ENCODE assay signal across 9 cellular contexts in the genomic region with DNA sequence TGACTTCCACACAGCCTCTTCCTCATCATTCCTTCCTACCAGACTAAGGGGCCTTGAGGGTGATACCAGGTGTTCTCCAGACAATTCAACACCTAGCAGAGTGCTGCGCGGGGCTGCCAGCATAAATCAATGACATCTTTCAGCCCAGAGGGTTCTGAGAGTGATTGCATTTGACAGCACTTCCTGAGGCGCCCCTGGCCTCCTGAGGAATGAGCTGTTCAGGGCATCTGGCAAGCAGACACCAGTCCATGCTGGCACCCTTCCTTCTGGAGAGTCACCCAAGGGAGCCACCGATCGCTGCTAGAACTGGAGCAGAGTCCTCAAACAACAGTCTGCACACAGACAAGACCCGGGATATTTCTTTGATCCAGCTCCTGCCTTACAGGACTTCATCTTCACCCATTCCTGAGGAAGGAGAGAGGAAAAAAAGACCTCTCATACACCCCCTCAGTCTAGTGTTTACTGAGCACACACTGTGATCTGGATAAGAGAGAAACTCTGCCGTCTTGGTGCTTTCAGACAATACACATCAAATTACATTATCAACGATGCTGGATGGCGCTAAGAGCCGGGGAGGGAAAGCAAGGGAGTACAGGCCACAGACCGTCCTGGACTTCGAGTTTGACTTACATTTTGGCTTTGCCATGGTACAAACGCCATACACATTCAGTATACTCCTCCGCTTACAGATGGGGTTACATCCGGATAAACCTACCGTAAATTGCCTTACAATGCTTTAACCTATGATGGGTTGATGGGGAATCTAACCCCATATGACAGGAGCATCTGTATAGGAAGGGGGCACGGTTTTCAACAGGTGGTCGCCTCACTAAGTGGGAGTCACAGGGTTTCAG. TPM values are rescaled to one million over a fixed set of nuclear protein-coding genes. Genes with fewer than 3 reads are reported as not detected.
DNase-seq lines count a peak whose midpoint lies in the region; ATAC-seq and TF ChIP-seq lines count a peak whose summit lies in the region.
"Had no signal": no experiment of that assay in that cellular context is flagged by ENCODE, and none has a peak within 500 bp of the region (broad histone marks: within the 10 kb centered on the region; RNA-seq: fewer than 3 reads in every experiment).

No MANE protein-coding gene starts in this region.

- H3K27ac ChIP-seq in CD8-positive, alpha-beta memory T cell (ENCODE audit: low read depth, low read length), result no peak overlapping the region
- H3K27ac ChIP-seq in Karpas-422 (ENCODE audit: low read length), result no peak overlapping the region
- H3K27ac ChIP-seq in mammary epithelial cell (ENCODE audit: insufficient read depth, low read depth, low read length), result no peak overlapping the region

- peak overlapping the region; percentile 93 to 99 (median 96) for H3K27ac Mint-ChIP-seq in CD8-positive, alpha-beta memory T cell
- peak overlapping the region; percentile 97 to 99 for H3K27ac Mint-ChIP-seq in natural killer cell

- no peak for DNase-seq in CD8-positive, alpha-beta memory T cell
- DNase-seq in Karpas-422, result no peak
- no peak for DNase-seq in mammary epithelial cell
- DNase-seq in natural killer cell, result no peak
- DNase-seq in lower leg skin (ENCODE audit: low spot score in 2 of 2), result no peak
- no peak for DNase-seq in NCI-H526 (lab: John Stamatoyannopoulos, UW)

- intact Hi-C loops in mammary epithelial cell (cut with micrococcal nuclease), result no loop called here
- intact Hi-C loops in natural killer cell (cut with micrococcal nuclease), result no loop called here
- intact Hi-C loops in lower leg skin (cut with DNase I; ENCODE audit: low total_unique reads), result no loop called here

- no peaks in the 10 kb centered on the region for H3K9me3 Mint-ChIP-seq in CD8-positive, alpha-beta memory T cell
- H3K9me3 Mint-ChIP-seq in natural killer cell, result no peaks in the 10 kb centered on the region

- no peaks in the 10 kb centered on the region for H3K9me2 ChIP-seq in Karpas-422 (replicated peaks; ENCODE audit: insufficient read depth, low read length)

- TF ChIP-seq CTCF in mammary epithelial cell (conservative IDR thresholded peaks at IDR 0.05 in 1 of 2, IDR thresholded peaks at IDR 0.05 in 1 of 2; ENCODE audit: extremely low read depth in 1 of 2, insufficient read depth in 1 of 2, low read depth in 1 of 2, low read length in 2 of 2) (no peak), natural killer cell (IDR thresholded peaks at IDR 0.05) (no peak), lower leg skin (IDR thresholded peaks at IDR 0.05) (no peak)

- H2AFZ ChIP-seq in Karpas-422 (ENCODE audit: low read length) (no peak overlapping the region), mammary epithelial cell (ENCODE audit: low read depth, low read length) (no peak overlapping the region)

- H3K4me2 ChIP-seq in Karpas-422 (ENCODE audit: low read depth, low read length, poor library complexity, severe bottlenecking) (peak overlapping the region; percentile 88), mammary epithelial cell (ENCODE audit: insufficient read depth, low read depth, low read length) (peak overlapping the region; percentile 97)

- H3K9ac ChIP-seq in Karpas-422 (ENCODE audit: low read length) (peak overlapping the region; percentile 99), mammary epithelial cell (ENCODE audit: insufficient read depth, low read length) (no peak overlapping the region)

- dilution Hi-C loops in mammary epithelial cell (cut with HindIII; ENCODE audit: low sequenced_read_pairs), result no loop called here

- peaks cover 14 to 17% (median 15%) of the 10 kb centered on the region in 3 donors for H3K4me1 Mint-ChIP-seq in CD8-positive, alpha-beta memory T cell
- peaks cover 26 to 29% of the 10 kb centered on the region in 2 donors for H3K4me1 Mint-ChIP-seq in natural killer cell

- in situ Hi-C loops in mammary epithelial cell (cut with MboI; ENCODE audit: low sequenced_read_pairs in 2 of 2), result no loop called here

- peaks cover 17% of the 10 kb centered on the region for H3K4me1 ChIP-seq in CD8-positive, alpha-beta memory T cell (ENCODE audit: insufficient read depth, low read length)
- H3K4me1 ChIP-seq in Karpas-422 (ENCODE audit: low read length) (peaks cover 21% of the 10 kb centered on the region), mammary epithelial cell (ENCODE audit: insufficient read depth, low read length) (peaks cover 22% of the 10 kb centered on the region)

- peaks cover 5 to 16% of the 10 kb centered on the region in 2 donors for H3K27me3 Mint-ChIP-seq in CD8-positive, alpha-beta memory T cell
- peaks cover 0 to 2% of the 10 kb centered on the region in 2 donors for H3K27me3 Mint-ChIP-seq in natural killer cell (ENCODE audit: low read depth in 2 of 2)

- no peaks in the 10 kb centered on the region for H3K79me2 ChIP-seq in Karpas-422 (ENCODE audit: low read length)
- H3K79me2 ChIP-seq in mammary epithelial cell (ENCODE audit: insufficient read depth, low read length), result no peaks in the 10 kb centered on the region

- H4K20me1 ChIP-seq in Karpas-422 (ENCODE audit: insufficient read depth, low read depth, low read length) (no peaks in the 10 kb centered on the region), mammary epithelial cell (ENCODE audit: insufficient read depth, low read length) (no peaks in the 10 kb centered on the region)

- CTCF ChIA-PET in CD8-positive, alpha-beta memory T cell (lab: Charles Lee), result interaction anchor here (1.3 kb wide), 1 partner anchor 11 kb away, joined by 3 read pairs; no protein-coding TSS in a partner anchor
- CTCF ChIA-PET in mammary epithelial cell (lab: Charles Lee; ENCODE audit: low non-redundant PET), result no interaction called here

- no peaks in the 10 kb centered on the region for H3K36me3 ChIP-seq in CD8-positive, alpha-beta memory T cell (ENCODE audit: insufficient read depth, low read length)
- H3K36me3 ChIP-seq in Karpas-422 (ENCODE audit: insufficient read depth, low read length), result no peaks in the 10 kb centered on the region
- H3K36me3 ChIP-seq in mammary epithelial cell (ENCODE audit: insufficient read depth, low read length), result no peaks in the 10 kb centered on the region

- 70% methylated on average over 16 of the region's 18 CpGs for WGBS in mammary epithelial cell (ENCODE audit: low coverage, missing lambda C conversion rate)
- 66 to 68% methylated on average over 18 of the region's 18 CpGs for WGBS in lower leg skin, 2 donors

- no peaks in the 10 kb centered on the region for H3K9me3 ChIP-seq in CD8-positive, alpha-beta memory T cell (ENCODE audit: low read length)
- H3K9me3 ChIP-seq in Karpas-422 (ENCODE audit: low read length) (no peaks in the 10 kb centered on the region), mammary epithelial cell (replicated peaks; ENCODE audit: insufficient read depth, low read length) (no peaks in the 10 kb centered on the region)

- peak overlapping the region; percentile 81 to 96 (median 89) for H3K4me3 Mint-ChIP-seq in CD8-positive, alpha-beta memory T cell
- peak overlapping the region; percentile 85 for H3K4me3 Mint-ChIP-seq in natural killer cell

- H3K4me3 ChIP-seq in CD8-positive, alpha-beta memory T cell (ENCODE audit: low read length), result no peak overlapping the region
- peak overlapping the region; percentile 97 for H3K4me3 ChIP-seq in Karpas-422 (ENCODE audit: low read length)
- H3K4me3 ChIP-seq in mammary epithelial cell (replicated peaks in 1 of 3; ENCODE audit: insufficient read depth in 1 of 3, low read depth in 2 of 3, low read length in 3 of 3), result peak overlapping the region; percentile 71 to 82 (median 73)
- H3K4me3 ChIP-seq in lower leg skin (ENCODE audit: low read depth, poor library complexity, severe bottlenecking), result no peak overlapping the region

- no peaks in the 10 kb centered on the region for H3K27me3 ChIP-seq in CD8-positive, alpha-beta memory T cell (ENCODE audit: insufficient read depth, low read length, poor library complexity, severe bottlenecking)
- H3K27me3 ChIP-seq in Karpas-422 (ENCODE audit: low read length), result no peaks in the 10 kb centered on the region
- H3K27me3 ChIP-seq in mammary epithelial cell (ENCODE audit: insufficient read depth, low read length), result no peaks in the 10 kb centered on the region

- ATAC-seq in natural killer cell, result no peak
- no peak for ATAC-seq in HG02938 (IDR thresholded peaks at IDR 0.05; ENCODE audit: unreplicated experiment)
- no peak for ATAC-seq in GM21528 (IDR thresholded peaks at IDR 0.05; ENCODE audit: low FRiP score, unreplicated experiment)

- POLR2A ChIA-PET in CD8-positive, alpha-beta memory T cell (lab: Charles Lee), result interaction anchor here (1.3 kb wide), 1 partner anchor 92 kb away, joined by 7 read pairs; a partner anchor contains a TSS

- H3K36me3 Mint-ChIP-seq in CD8-positive, alpha-beta memory T cell, result no peaks in the 10 kb centered on the region
- no peaks in the 10 kb centered on the region for H3K36me3 Mint-ChIP-seq in natural killer cell

- TF ChIP-seq POLR2A in lower leg skin (IDR thresholded peaks at IDR 0.05), result no peak

- no TSS peak for BruUV-seq in mammary epithelial cell (replicated peaks; lab: Mats Ljungman, UMichigan)

RNA-seq across cellular contexts. Expression of a gene that starts 23.1 kb away (rescaled TPM):
- 1 to 10 TPM in 1 of 2 experiments, under 1 TPM in 1; 0.93 to 1.2 TPM for total RNA-seq in CD8-positive, alpha-beta memory T cell
- polyA plus RNA-seq in CD8-positive, alpha-beta memory T cell, result not detected
- not detected in 2 replicates for total RNA-seq in Karpas-422 (2014; rRNA removed; shearing (Covaris generic); ENCODE audit: low replicate concordance)
- total RNA-seq in mammary epithelial cell, result under 1 TPM; 0.17 to 0.21 TPM
- 0.14 TPM for polyA plus RNA-seq in mammary epithelial cell
- polyA minus RNA-seq in mammary epithelial cell, result not detected
- 1 to 10 TPM; 1.0 to 2.2 (median 2.2) TPM for total RNA-seq in natural killer cell
- total RNA-seq in lower leg skin, result 1 to 10 TPM; 1.1 to 2.6 (median 2.3) TPM
- total RNA-seq: subcutaneous adipose tissue had no signal

RNA-seq across cellular contexts. Expression of a gene that starts 38.4 kb away (rescaled TPM):
- 10 to 100 TPM; 12.4 to 16.8 TPM for total RNA-seq in CD8-positive, alpha-beta memory T cell
- polyA plus RNA-seq in CD8-positive, alpha-beta memory T cell, result 8.5 TPM
- 11.4 and 22.7 TPM in 2 replicates for total RNA-seq in Karpas-422 (2014; rRNA removed; shearing (Covaris generic); ENCODE audit: low replicate concordance)
- 10 to 100 TPM; 19.5 to 22.6 TPM for total RNA-seq in mammary epithelial cell
- polyA plus RNA-seq in mammary epithelial cell, result 14.4 TPM
- 16.7 TPM for polyA minus RNA-seq in mammary epithelial cell
- total RNA-seq in natural killer cell, result 10 to 100 TPM; 17.7 to 24.9 (median 18.8) TPM
- total RNA-seq in lower leg skin, result 10 to 100 TPM; 13.7 to 26.8 (median 21.3) TPM

Comparison
In these comparisons a context has a peak if more than half of its experiments do, and no peak if none do; other contexts are left out.
1. H3K4me3 ChIP-seq: peak in Karpas-422 (single experiment) and mammary epithelial cell (3 of 3); none in CD8-positive, alpha-beta memory T cell (single experiment) and lower leg skin (single experiment).